Comparison of ENCODE assay signal across 10 cellular contexts in genomic region chr13:69524459-69525155, GRCh38.
DNase-seq lines count a peak whose midpoint lies in the region; ATAC-seq and TF ChIP-seq lines count a peak whose summit lies in the region.
"Had no signal": no experiment of that assay in that cellular context is flagged by ENCODE, and none has a peak within 500 bp of the region (broad histone marks: within the 10 kb centered on the region; RNA-seq: fewer than 3 reads in every experiment).

No MANE protein-coding gene starts in this region.

- H3K4me1 ChIP-seq in endodermal cell (ENCODE audit: control insufficient read depth, insufficient read depth, low read length), result no peaks in the 10 kb centered on the region

- no peak overlapping the region for H3K27ac ChIP-seq in endodermal cell (ENCODE audit: low read depth, low read length)
- no peak overlapping the region for H3K27ac ChIP-seq in CD4-positive, alpha-beta T cell (ENCODE audit: low read depth, low read length)

- CTCF ChIA-PET in CD4-positive, alpha-beta T cell (lab: Charles Lee), result no interaction called here

- H3K27me3 ChIP-seq in endodermal cell (ENCODE audit: control insufficient read depth, insufficient read depth, low read length, poor library complexity, severe bottlenecking), result no peaks in the 10 kb centered on the region
- H3K27me3 ChIP-seq in CD4-positive, alpha-beta T cell (ENCODE audit: control insufficient read depth, insufficient read depth, low read length), result no peaks in the 10 kb centered on the region

- H3K27me3 Mint-ChIP-seq in endodermal cell (ENCODE audit: insufficient read depth), result no peaks in the 10 kb centered on the region
- H3K27me3 Mint-ChIP-seq in CD4-positive, alpha-beta T cell, result no peaks in the 10 kb centered on the region

- H3K36me3 ChIP-seq in endodermal cell (ENCODE audit: control insufficient read depth, insufficient read depth, low read length), result no peaks in the 10 kb centered on the region

- ATAC-seq in CD4-positive, alpha-beta T cell (ENCODE audit: poor library complexity), result no peak
- no peak for ATAC-seq in HG03521 (IDR thresholded peaks at IDR 0.05; ENCODE audit: unreplicated experiment)

- H3K4me3 Mint-ChIP-seq in endodermal cell, result no peak overlapping the region
- H3K4me3 Mint-ChIP-seq in CD4-positive, alpha-beta T cell, result no peak overlapping the region

- DNase-seq in NCI-H2171 treated with DMSO at 0.1 percent for 48 hours (lab: John Stamatoyannopoulos, UW), result peak; percentile 37
- DNase-seq in NCI-H2171 (lab: John Stamatoyannopoulos, UW), result no peak
- peak; percentile 56 for DNase-seq in OCI-M1 (lab: John Stamatoyannopoulos, UW)
- DNase-seq in endodermal cell, result no peak
- DNase-seq in retinal pigment epithelial cell (ENCODE audit: low read depth), result no peak
- no peak for DNase-seq in stimulated activated naive CD4-positive, alpha-beta T cell treated with Interleukin-2 at 50 U/mL for 16 hours (lab: John Stamatoyannopoulos, UW)
- DNase-seq in CD4-positive, alpha-beta T cell, result no peak
- DNase-seq: activated CD8-positive, alpha-beta memory T cell treated with anti-CD3 and anti-CD28 coated beads, Interleukin-2, amount 50 U/mL, for 4 hours; NCI-H187 had no signal

- no peaks in the 10 kb centered on the region for H3K36me3 Mint-ChIP-seq in endodermal cell (ENCODE audit: low read depth)
- H3K36me3 Mint-ChIP-seq in CD4-positive, alpha-beta T cell (ENCODE audit: low read depth), result no peaks in the 10 kb centered on the region

- WGBS in endodermal cell (ENCODE audit: insufficient coverage in 1 of 2, insufficient read length in 1 of 2), 2 experiments, result 71% methylated on average over 2 of the region's 2 CpGs; no CpG with 5 or more reads in 1 of the 2 experiments

- H3K9me3 ChIP-seq in endodermal cell (ENCODE audit: control insufficient read depth, low read length), result no peaks in the 10 kb centered on the region
- no peaks in the 10 kb centered on the region for H3K9me3 ChIP-seq in CD4-positive, alpha-beta T cell (ENCODE audit: control insufficient read depth, low read length)

- POLR2A ChIA-PET in CD4-positive, alpha-beta T cell (lab: Charles Lee), result no interaction called here

- no peak overlapping the region for H3K27ac Mint-ChIP-seq in endodermal cell
- no peak overlapping the region for H3K27ac Mint-ChIP-seq in CD4-positive, alpha-beta T cell

- no peaks in the 10 kb centered on the region for H3K9me3 Mint-ChIP-seq in endodermal cell
- H3K9me3 Mint-ChIP-seq in CD4-positive, alpha-beta T cell, result peaks cover 3% of the 10 kb centered on the region

- no peaks in the 10 kb centered on the region for H3K4me1 Mint-ChIP-seq in endodermal cell
- H3K4me1 Mint-ChIP-seq in CD4-positive, alpha-beta T cell (ENCODE audit: low read depth), result no peaks in the 10 kb centered on the region

- intact Hi-C loops in CD4-positive, alpha-beta T cell (cut with DNase I, micrococcal nuclease), result no loop called here

- peak; percentile 74 for TF ChIP-seq CTCF in endodermal cell (conservative IDR thresholded peaks at IDR 0.05)
- TF ChIP-seq CTCF in retinal pigment epithelial cell (conservative IDR thresholded peaks at IDR 0.05; ENCODE audit: low read depth, low read length), result peak; percentile 31
- TF ChIP-seq CTCF in CD4-positive, alpha-beta T cell (IDR thresholded peaks at IDR 0.05), result no peak

- H3K9ac ChIP-seq in endodermal cell (ENCODE audit: extremely low read depth, low read length, poor library complexity, severe bottlenecking), result no peak overlapping the region

- H3K4me3 ChIP-seq in endodermal cell (ENCODE audit: low read length), result no peak overlapping the region
- no peak overlapping the region for H3K4me3 ChIP-seq in retinal pigment epithelial cell (ENCODE audit: low read length)

Comparison
In these comparisons a context has a peak if more than half of its experiments do, and no peak if none do; other contexts are left out.
1. DNase-seq: peak in NCI-H2171 treated with DMSO at 0.1 percent for 48 hours (single experiment) and OCI-M1 (single experiment); none in NCI-H2171 (single experiment), endodermal cell (single experiment), retinal pigment epithelial cell (single experiment), stimulated activated naive CD4-positive, alpha-beta T cell treated with Interleukin-2 at 50 U/mL for 16 hours (single experiment) and CD4-positive, alpha-beta T cell (0 of 10).